In genomic region chr9:77518688-77519087, GRCh38 we compare ENCODE assay signal across 25 cellular contexts.
DNase-seq lines count a peak whose midpoint lies in the region; ATAC-seq, FAIRE-seq and TF ChIP-seq lines count a peak whose summit lies in the region.
"Had no signal": no experiment of that assay in that cellular context is flagged by ENCODE, and none has a peak within 500 bp of the region (broad histone marks: within the 10 kb centered on the region; RNA-seq: fewer than 3 reads in every experiment).

No MANE protein-coding gene starts in this region.

- H3K9me3 Mint-ChIP-seq in astrocyte (ENCODE audit: unreplicated experiment): peaks cover 4% of the 10 kb centered on the region
- no peaks in the 10 kb centered on the region for H3K9me3 Mint-ChIP-seq in activated CD4-positive, alpha-beta T cell treated with anti-CD3 and anti-CD28 coated beads, Interleukin-2, amount 10 ng/mL, durations not matched to agents 24 days and 14 days
- H3K9me3 Mint-ChIP-seq in activated T-helper 1 cell treated with anti-CD3 and anti-CD28 coated beads, Interleukin-12 subunit alpha, Interleukin-12 subunit beta, Interleukin-2, Interleukin-4 antibody, amounts not matched to agents 30 ng/mL and 10 ng/mL and 1 ng/mL, durations not matched to agents 14 hours and 24 hours and 36 hours: no peaks in the 10 kb centered on the region
- H3K9me3 Mint-ChIP-seq: CD4-positive, alpha-beta T cell; CD8-positive, alpha-beta T cell had no signal

- peaks cover 7% of the 10 kb centered on the region for H3K4me1 Mint-ChIP-seq in astrocyte (ENCODE audit: low read depth, unreplicated experiment)
- peaks cover 2% of the 10 kb centered on the region for H3K4me1 Mint-ChIP-seq in activated CD4-positive, alpha-beta T cell treated with anti-CD3 and anti-CD28 coated beads, Interleukin-2, amount 10 ng/mL, durations not matched to agents 24 days and 14 days
- no peaks in the 10 kb centered on the region for H3K4me1 Mint-ChIP-seq in activated T-helper 1 cell treated with anti-CD3 and anti-CD28 coated beads, Interleukin-12 subunit alpha, Interleukin-12 subunit beta, Interleukin-2, Interleukin-4 antibody, amounts not matched to agents 30 ng/mL and 10 ng/mL and 1 ng/mL, durations not matched to agents 14 hours and 24 hours and 36 hours (ENCODE audit: low read depth)
- H3K4me1 Mint-ChIP-seq: B cell had no signal

- H3K36me3 Mint-ChIP-seq in astrocyte (ENCODE audit: low read depth, unreplicated experiment): peaks cover 3% of the 10 kb centered on the region
- H3K36me3 Mint-ChIP-seq in activated CD4-positive, alpha-beta T cell treated with anti-CD3 and anti-CD28 coated beads, Interleukin-2, amount 10 ng/mL, durations not matched to agents 24 days and 14 days (ENCODE audit: low read depth): no peaks in the 10 kb centered on the region
- no peaks in the 10 kb centered on the region for H3K36me3 Mint-ChIP-seq in activated T-helper 1 cell treated with anti-CD3 and anti-CD28 coated beads, Interleukin-12 subunit alpha, Interleukin-12 subunit beta, Interleukin-2, Interleukin-4 antibody, amounts not matched to agents 30 ng/mL and 10 ng/mL and 1 ng/mL, durations not matched to agents 14 hours and 24 hours and 36 hours (ENCODE audit: low read depth)
- H3K36me3 Mint-ChIP-seq: CD8-positive, alpha-beta T cell had no signal

- no peak overlapping the region for H3K27ac ChIP-seq in astrocyte (ENCODE audit: low read depth, low read length)
- peak overlapping the region in 2 of 3 donors; percentile 39 to 48 for H3K27ac ChIP-seq in thyroid gland
- H3K27ac ChIP-seq in PC-9: no peak overlapping the region
- H3K27ac ChIP-seq: 22Rv1; A549; BLaER1 treated with 17β-estradiol and CSF1 and Interleukin-3, amounts not matched to agents 10 nM and 100 nM; C4-2B had no signal

- H4K20me1 ChIP-seq in astrocyte (ENCODE audit: insufficient read depth, low read length) (no peaks in the 10 kb centered on the region), PC-9 (ENCODE audit: insufficient read depth) (no peaks in the 10 kb centered on the region)
- H4K20me1 ChIP-seq: BLaER1 treated with 17β-estradiol and CSF1 and Interleukin-3, amounts not matched to agents 10 nM and 100 nM had no signal

- H3K27me3 Mint-ChIP-seq in astrocyte (ENCODE audit: low read depth, unreplicated experiment): no peaks in the 10 kb centered on the region
- H3K27me3 Mint-ChIP-seq in activated CD4-positive, alpha-beta T cell treated with anti-CD3 and anti-CD28 coated beads, Interleukin-2, amount 10 ng/mL, durations not matched to agents 24 days and 14 days: peaks cover 4% of the 10 kb centered on the region
- H3K27me3 Mint-ChIP-seq in activated T-helper 1 cell treated with anti-CD3 and anti-CD28 coated beads, Interleukin-12 subunit alpha, Interleukin-12 subunit beta, Interleukin-2, Interleukin-4 antibody, amounts not matched to agents 30 ng/mL and 10 ng/mL and 1 ng/mL, durations not matched to agents 14 hours and 24 hours and 36 hours (ENCODE audit: insufficient read depth): peaks cover 2% of the 10 kb centered on the region

- H3K4me3 ChIP-seq in astrocyte (ENCODE audit: insufficient read depth, low read depth, low read length): no peak overlapping the region
- no peak overlapping the region for H3K4me3 ChIP-seq in thyroid gland (replicated peaks in 1 of 3)
- no peak overlapping the region for H3K4me3 ChIP-seq in PC-9
- H3K4me3 ChIP-seq: A549; BLaER1 treated with 17β-estradiol and CSF1 and Interleukin-3, amounts not matched to agents 10 nM and 100 nM; GM12878 had no signal

- H3K79me2 ChIP-seq in astrocyte (ENCODE audit: insufficient read depth, low read length) (no peaks in the 10 kb centered on the region), PC-9 (ENCODE audit: low read depth) (no peaks in the 10 kb centered on the region)

- TF ChIP-seq POLR2A in thyroid gland (IDR thresholded peaks at IDR 0.05): no peak

- CTCF ChIA-PET in PC-9 (lab: Charles Lee): interaction anchor here (0.6 kb wide), 1 partner anchor 17 kb away, joined by 3 read pairs; no protein-coding TSS in a partner anchor

- DNase-seq in SK-N-DZ (ENCODE audit: low spot score) (peak; percentile 69), astrocyte (ENCODE audit: low read depth) (peak; percentile 12), thyroid gland (no peak), PC-9 (no peak)
- DNase-seq in activated CD4-positive, alpha-beta T cell treated with anti-CD3 and anti-CD28 coated beads, Interleukin-2, amount 10 ng/mL, durations not matched to agents 24 days and 14 days: no peak
- no peak for DNase-seq in activated T-helper 1 cell treated with anti-CD3 and anti-CD28 coated beads, Interleukin-12 subunit alpha, Interleukin-12 subunit beta, Interleukin-2, Interleukin-4 antibody, amounts not matched to agents 30 ng/mL and 10 ng/mL and 1 ng/mL, durations not matched to agents 14 hours and 24 hours and 36 hours (ENCODE audit: low spot score)
- DNase-seq: AML-193; Caco-2; Calu3; CD4-positive, alpha-beta T cell; CD8-positive, alpha-beta T cell; DMS79; DND-41; EL; GDM1 had no signal

- H3K27me3 ChIP-seq in astrocyte (ENCODE audit: insufficient read depth, low read length) (no peaks in the 10 kb centered on the region), thyroid gland (no peaks in the 10 kb centered on the region), PC-9 (ENCODE audit: insufficient read depth, low read depth) (no peaks in the 10 kb centered on the region)
- H3K27me3 ChIP-seq: BLaER1 treated with 17β-estradiol and CSF1 and Interleukin-3, amounts not matched to agents 10 nM and 100 nM had no signal

- no peak overlapping the region for H3K4me3 Mint-ChIP-seq in astrocyte (ENCODE audit: unreplicated experiment)
- no peak overlapping the region for H3K4me3 Mint-ChIP-seq in activated CD4-positive, alpha-beta T cell treated with anti-CD3 and anti-CD28 coated beads, Interleukin-2, amount 10 ng/mL, durations not matched to agents 24 days and 14 days
- no peak overlapping the region for H3K4me3 Mint-ChIP-seq in activated T-helper 1 cell treated with anti-CD3 and anti-CD28 coated beads, Interleukin-12 subunit alpha, Interleukin-12 subunit beta, Interleukin-2, Interleukin-4 antibody, amounts not matched to agents 30 ng/mL and 10 ng/mL and 1 ng/mL, durations not matched to agents 14 hours and 24 hours and 36 hours
- H3K4me3 Mint-ChIP-seq: B cell; CD4-positive, alpha-beta T cell; CD8-positive, alpha-beta T cell had no signal

- H3K4me2 ChIP-seq in astrocyte (ENCODE audit: low read length) (no peak overlapping the region), PC-9 (no peak overlapping the region)
- H3K4me2 ChIP-seq: A549; BLaER1 treated with 17β-estradiol and CSF1 and Interleukin-3, amounts not matched to agents 10 nM and 100 nM had no signal

- no peak for TF ChIP-seq CTCF in astrocyte (IDR thresholded peaks at IDR 0.05; ENCODE audit: insufficient read depth, low read depth, low read length)
- TF ChIP-seq CTCF in thyroid gland (IDR thresholded peaks at IDR 0.05): no peak
- no peak for TF ChIP-seq CTCF in PC-9 (conservative IDR thresholded peaks at IDR 0.05)

- ATAC-seq in SK-N-SH treated with all-trans-retinoic acid at 6 μM for 48 hours: no peak
- ATAC-seq: A549; CD8-positive, alpha-beta T cell; GM12878 had no signal

- H3K9me2 ChIP-seq in PC-9 (ENCODE audit: insufficient read depth): no peaks in the 10 kb centered on the region

- H3K4me1 ChIP-seq in astrocyte (ENCODE audit: insufficient read depth, low read length) (peaks cover 9% of the 10 kb centered on the region), thyroid gland (peaks cover 27 to 47% of the 10 kb centered on the region in 2 donors), PC-9 (replicated peaks; ENCODE audit: insufficient read depth) (no peaks in the 10 kb centered on the region)
- H3K4me1 ChIP-seq: Caco-2 had no signal

- H3K9me3 ChIP-seq in astrocyte (ENCODE audit: insufficient read depth, low read depth, low read length) (no peaks in the 10 kb centered on the region), thyroid gland (no peaks in the 10 kb centered on the region), PC-9 (ENCODE audit: insufficient read depth, low read depth) (no peaks in the 10 kb centered on the region)
- H3K9me3 ChIP-seq: A549, Caco-2 had no signal

- BruUV-seq in PC-9 (replicated peaks; lab: Mats Ljungman, UMichigan): no TSS peak

- FAIRE-seq in astrocyte (lab: Jason Lieb, UNC): no peak
- FAIRE-seq: A549, D721Med, GM12878, GM12892, GM19239 had no signal

- H3K36me3 ChIP-seq in astrocyte (ENCODE audit: insufficient read depth, low read length) (no peaks in the 10 kb centered on the region), thyroid gland (no peaks in the 10 kb centered on the region), PC-9 (ENCODE audit: low read depth) (no peaks in the 10 kb centered on the region)
- H3K36me3 ChIP-seq: BLaER1 treated with 17β-estradiol and CSF1 and Interleukin-3, amounts not matched to agents 10 nM and 100 nM had no signal

- H3F3A ChIP-seq in PC-9 (ENCODE audit: insufficient read depth, low read depth): no peaks in the 10 kb centered on the region

- H3K9ac ChIP-seq in astrocyte (ENCODE audit: low read length): no peak overlapping the region
- H3K9ac ChIP-seq: BLaER1 treated with 17β-estradiol and CSF1 and Interleukin-3, amounts not matched to agents 10 nM and 100 nM had no signal

- WGBS in thyroid gland, 2 donors: 92 to 96% methylated on average over 1 of the region's 1 CpG

- POLR2A ChIA-PET in PC-9 (lab: Charles Lee; ENCODE audit: unreplicated experiment): no interaction called here

- H3K27ac Mint-ChIP-seq in astrocyte (ENCODE audit: unreplicated experiment): no peak overlapping the region
- H3K27ac Mint-ChIP-seq in activated CD4-positive, alpha-beta T cell treated with anti-CD3 and anti-CD28 coated beads, Interleukin-2, amount 10 ng/mL, durations not matched to agents 24 days and 14 days: no peak overlapping the region
- no peak overlapping the region for H3K27ac Mint-ChIP-seq in activated T-helper 1 cell treated with anti-CD3 and anti-CD28 coated beads, Interleukin-12 subunit alpha, Interleukin-12 subunit beta, Interleukin-2, Interleukin-4 antibody, amounts not matched to agents 30 ng/mL and 10 ng/mL and 1 ng/mL, durations not matched to agents 14 hours and 24 hours and 36 hours
- H3K27ac Mint-ChIP-seq: B cell; CD4-positive, alpha-beta T cell; CD8-positive, alpha-beta T cell had no signal

- H2AFZ ChIP-seq in astrocyte (ENCODE audit: low read depth, low read length) (no peak overlapping the region), PC-9 (no peak overlapping the region)

- intact Hi-C loops in thyroid gland (cut with DNase I) (no loop called here), PC-9 (cut with micrococcal nuclease; ENCODE audit: unreplicated experiment) (no loop called here)
- intact Hi-C loops in activated CD4-positive, alpha-beta T cell treated with anti-CD3 and anti-CD28 coated beads, Interleukin-2, amount 10 ng/mL, durations not matched to agents 24 days and 14 days (cut with micrococcal nuclease): no loop called here
- intact Hi-C loops in activated T-helper 1 cell treated with anti-CD3 and anti-CD28 coated beads, Interleukin-12 subunit alpha, Interleukin-12 subunit beta, Interleukin-2, Interleukin-4 antibody, amounts not matched to agents 30 ng/mL and 10 ng/mL and 1 ng/mL, durations not matched to agents 14 hours and 24 hours and 36 hours (cut with micrococcal nuclease): no loop called here

TF ChIP-seq in SK-N-SH treated with all-trans-retinoic acid at 6 μM for 48 hours, 23 proteins besides CTCF, POLR2A, EP300 and RAD21 (continues in another document):
- TF ChIP-seq TCF4 (CRISPR knock-in tag; IDR thresholded peaks at IDR 0.05; ENCODE audit: borderline replicate concordance) (peak; percentile 81), ISL1 (CRISPR knock-in tag; IDR thresholded peaks at IDR 0.05) (peak; percentile 93)

Comparison
In these comparisons a context has a peak if more than half of its experiments do, and no peak if none do; other contexts are left out.
1. DNase-seq: peak in SK-N-DZ (single experiment) and astrocyte (single experiment); none in thyroid gland (0 of 2), activated CD4-positive, alpha-beta T cell treated with anti-CD3 and anti-CD28 coated beads, Interleukin-2, amount 10 ng/mL, durations not matched to agents 24 days and 14 days (single experiment), PC-9 (0 of 2) and activated T-helper 1 cell treated with anti-CD3 and anti-CD28 coated beads, Interleukin-12 subunit alpha, Interleukin-12 subunit beta, Interleukin-2, Interleukin-4 antibody, amounts not matched to agents 30 ng/mL and 10 ng/mL and 1 ng/mL, durations not matched to agents 14 hours and 24 hours and 36 hours (single experiment).
2. H3K27ac ChIP-seq: peak in thyroid gland (2 of 3); none in astrocyte (single experiment) and PC-9 (single experiment).